Comparison of ENCODE assay signal across 10 cellular contexts in genomic region chr1:154968731-154969130, GRCh38. TPM values are rescaled to one million over a fixed set of nuclear protein-coding genes. Genes with fewer than 3 reads are reported as not detected.
DNase-seq lines count a peak whose midpoint lies in the region; ATAC-seq, FAIRE-seq and TF ChIP-seq lines count a peak whose summit lies in the region.
"Had no signal": no experiment of that assay in that cellular context is flagged by ENCODE, and none has a peak within 500 bp of the region (broad histone marks: within the 10 kb centered on the region; RNA-seq: fewer than 3 reads in every experiment).

No MANE protein-coding gene starts in this region.

- no peaks in the 10 kb centered on the region for H3K27me3 Mint-ChIP-seq in natural killer cell treated with Interleukin-12 subunit alpha and Interleukin-12 subunit beta and Interleukin-15 and Interleukin-18, amount 100 ng/mL, for 72 hours
- no peaks in the 10 kb centered on the region for H3K27me3 Mint-ChIP-seq in natural killer cell (ENCODE audit: low read depth in 2 of 2)

- H3K4me1 ChIP-seq in mesodermal cell (ENCODE audit: control insufficient read depth, insufficient read depth, low read length, poor library complexity, severe bottlenecking), result peaks cover 23% of the 10 kb centered on the region
- H3K4me1 ChIP-seq in vagina, result peaks cover 65% of the 10 kb centered on the region

- H3K9me3 Mint-ChIP-seq in natural killer cell treated with Interleukin-12 subunit alpha and Interleukin-12 subunit beta and Interleukin-15 and Interleukin-18, amount 100 ng/mL, for 72 hours, result no peaks in the 10 kb centered on the region
- H3K9me3 Mint-ChIP-seq in natural killer cell, result no peaks in the 10 kb centered on the region

- no peak for ATAC-seq in natural killer cell treated with Interleukin-12 subunit alpha and Interleukin-12 subunit beta and Interleukin-15 and Interleukin-18, amount 100 ng/mL, for 72 hours
- no peak for ATAC-seq in natural killer cell

- TF ChIP-seq POLR2A in vagina (IDR thresholded peaks at IDR 0.05) (no peak), GM12891 (IDR thresholded peaks at IDR 0.05; ENCODE audit: low read depth, low read length) (no peak)

- H3K27ac ChIP-seq in mesodermal cell (ENCODE audit: low read depth, low read length, severe bottlenecking), result no peak overlapping the region
- H3K27ac ChIP-seq in vagina, result peak overlapping the region; percentile 99
- H3K27ac ChIP-seq: KMS-11 had no signal

- no peak for DNase-seq in natural killer cell treated with Interleukin-12 subunit alpha and Interleukin-12 subunit beta and Interleukin-15 and Interleukin-18, amount 100 ng/mL, for 72 hours (ENCODE audit: low spot score)
- DNase-seq in natural killer cell (no peak), bronchial epithelial cell (ENCODE audit: low read depth) (no peak), vagina (ENCODE audit: extremely low spot score in 2 of 2) (no peak), NCI-H226 (no peak), ACHN (no peak), GM12891 (ENCODE audit: insufficient read length, low spot score) (no peak)
- DNase-seq: SHP77 had no signal

- peaks cover 36 to 40% of the 10 kb centered on the region in 2 donors for H3K4me1 Mint-ChIP-seq in natural killer cell treated with Interleukin-12 subunit alpha and Interleukin-12 subunit beta and Interleukin-15 and Interleukin-18, amount 100 ng/mL, for 72 hours (ENCODE audit: low read depth in 2 of 2)
- peaks cover 20 to 44% of the 10 kb centered on the region in 2 donors for H3K4me1 Mint-ChIP-seq in natural killer cell

- no peak overlapping the region for H3K4me3 Mint-ChIP-seq in natural killer cell treated with Interleukin-12 subunit alpha and Interleukin-12 subunit beta and Interleukin-15 and Interleukin-18, amount 100 ng/mL, for 72 hours
- no peak overlapping the region for H3K4me3 Mint-ChIP-seq in natural killer cell

- FAIRE-seq in bronchial epithelial cell (lab: Jason Lieb, UNC) (no peak), GM12891 (lab: Jason Lieb, UNC) (no peak)

- no peaks in the 10 kb centered on the region for H3K27me3 ChIP-seq in bronchial epithelial cell (ENCODE audit: control insufficient read depth, insufficient read depth, low read length)
- H3K27me3 ChIP-seq in vagina, result no peaks in the 10 kb centered on the region

- no CpG with 5 or more reads among the region's 3 CpGs for WGBS in mesodermal cell (ENCODE audit: insufficient coverage in 2 of 2), 2 experiments

- TF ChIP-seq CTCF in natural killer cell (IDR thresholded peaks at IDR 0.05) (no peak), bronchial epithelial cell (IDR thresholded peaks at IDR 0.05; ENCODE audit: insufficient read depth, low read length, severe bottlenecking) (no peak), vagina (IDR thresholded peaks at IDR 0.05) (no peak)

- H3K36me3 ChIP-seq in bronchial epithelial cell (ENCODE audit: control insufficient read depth, insufficient read depth, low read length), result peaks cover 41% of the 10 kb centered on the region
- peaks cover 61% of the 10 kb centered on the region for H3K36me3 ChIP-seq in mesodermal cell (ENCODE audit: control insufficient read depth, insufficient read depth, low read length)
- peaks cover 0 to 32% of the 10 kb centered on the region in 2 donors for H3K36me3 ChIP-seq in vagina

- H3K4me3 ChIP-seq in bronchial epithelial cell (ENCODE audit: low read depth, low read length) (peak overlapping the region; percentile 74), mesodermal cell (ENCODE audit: extremely low read depth, insufficient read depth, low read length, poor library complexity, severe bottlenecking) (peak overlapping the region; percentile 69), vagina (peak overlapping the region; percentile 46 to 58)

- H3K27ac Mint-ChIP-seq in natural killer cell treated with Interleukin-12 subunit alpha and Interleukin-12 subunit beta and Interleukin-15 and Interleukin-18, amount 100 ng/mL, for 72 hours, result peak overlapping the region; percentile 62 to 86
- peak overlapping the region in 1 of 2 donors; percentile 67 for H3K27ac Mint-ChIP-seq in natural killer cell

- intact Hi-C loops in natural killer cell (cut with micrococcal nuclease) (no loop called here), vagina (cut with DNase I) (loop anchor here (5.0 to 10.0 kb wide), 2 partner anchors 34 to 96 kb away; partner anchors contain the start of genes EFNA4 and ZBTB7B)

- no peaks in the 10 kb centered on the region for H3K9me3 ChIP-seq in mesodermal cell (ENCODE audit: control insufficient read depth, low read length)
- no peaks in the 10 kb centered on the region for H3K9me3 ChIP-seq in vagina

- peaks cover 3% of the 10 kb centered on the region for H3K36me3 Mint-ChIP-seq in natural killer cell treated with Interleukin-12 subunit alpha and Interleukin-12 subunit beta and Interleukin-15 and Interleukin-18, amount 100 ng/mL, for 72 hours
- H3K36me3 Mint-ChIP-seq in natural killer cell, result no peaks in the 10 kb centered on the region

- in situ Hi-C loops in ACHN (cut with HindIII; ENCODE audit: low pct_ligation_motif_present, low pct_unique_long_range_greater_than_20kb, low sequenced_read_pairs), result no loop called here

TF ChIP-seq in GM12891, 5 proteins besides CTCF, POLR2A, EP300 and RAD21:
- no peak for TF ChIP-seq PAX5 (IDR thresholded peaks at IDR 0.05; ENCODE audit: insufficient read depth, low read length, severe bottlenecking)
- no peak for TF ChIP-seq SPI1 (IDR thresholded peaks at IDR 0.05; ENCODE audit: low read depth, low read length)
- no peak for TF ChIP-seq TAF1 (IDR thresholded peaks at IDR 0.05; ENCODE audit: low read depth, low read length)
- TF ChIP-seq POLR2AphosphoS5 (IDR thresholded peaks at IDR 0.05; ENCODE audit: low read depth, low read length), result no peak
- no peak for TF ChIP-seq POU2F2 (IDR thresholded peaks at IDR 0.05; ENCODE audit: low read depth, low read length)
TF ChIP-seq in GM12891: peak in this region for 0.

RNA-seq across cellular contexts. Expression of gene SHC1, which starts 1.8 kb away (rescaled TPM):
- 10 to 100 TPM; 72.3 to 72.7 TPM for total RNA-seq in natural killer cell treated with Interleukin-12 subunit alpha and Interleukin-12 subunit beta and Interleukin-15 and Interleukin-18, amount 100 ng/mL, for 72 hours
- total RNA-seq in natural killer cell (100 to 1,000 TPM in 1 of 3 donors, 10 to 100 TPM in 2; 94.6 to 112 (median 96.8) TPM), bronchial epithelial cell (216 and 351 TPM in 2 replicates), vagina (110 TPM)
- polyA plus RNA-seq in mesodermal cell (2013, experiment 1 of 2), result 288 TPM
- 227 TPM for polyA plus RNA-seq in mesodermal cell (2013, experiment 2 of 2)
- polyA plus RNA-seq in GM12891 (2012; ENCODE audit: low read depth, missing spikeins), result 16.1 TPM

RNA-seq across cellular contexts. Expression of gene CKS1B, which starts 5.8 kb away (rescaled TPM):
- 10 to 100 TPM; 52.4 to 72.9 TPM for total RNA-seq in natural killer cell treated with Interleukin-12 subunit alpha and Interleukin-12 subunit beta and Interleukin-15 and Interleukin-18, amount 100 ng/mL, for 72 hours
- total RNA-seq in natural killer cell, result 10 to 100 TPM in 2 of 3 donors, 1 to 10 TPM in 1; 8.5 to 13.0 (median 12.9) TPM
- total RNA-seq in bronchial epithelial cell, result 56.3 and 76.9 TPM in 2 replicates
- 298 TPM for polyA plus RNA-seq in mesodermal cell (2013, experiment 1 of 2)
- polyA plus RNA-seq in mesodermal cell (2013, experiment 2 of 2), result 280 TPM
- total RNA-seq in vagina, result 30.4 TPM
- polyA plus RNA-seq in GM12891 (2012; ENCODE audit: low read depth, missing spikeins), result 175 TPM

RNA-seq across cellular contexts. Expression of gene PYGO2, which starts 7.1 kb away (rescaled TPM):
- total RNA-seq in natural killer cell treated with Interleukin-12 subunit alpha and Interleukin-12 subunit beta and Interleukin-15 and Interleukin-18, amount 100 ng/mL, for 72 hours, result 10 to 100 TPM; 27.4 to 36.0 TPM
- total RNA-seq in natural killer cell, result 10 to 100 TPM; 21.6 to 32.1 (median 27.5) TPM
- 7.4 and 20.0 TPM in 2 replicates for total RNA-seq in bronchial epithelial cell
- polyA plus RNA-seq in mesodermal cell (2013, experiment 1 of 2), result 24.8 TPM
- polyA plus RNA-seq in mesodermal cell (2013, experiment 2 of 2), result 21.1 TPM
- total RNA-seq in vagina, result 19.2 TPM
- 17.5 TPM for polyA plus RNA-seq in GM12891 (2012; ENCODE audit: low read depth, missing spikeins)

RNA-seq across cellular contexts. Expression of gene PBXIP1, which starts 12.8 kb away (rescaled TPM):
- total RNA-seq in natural killer cell treated with Interleukin-12 subunit alpha and Interleukin-12 subunit beta and Interleukin-15 and Interleukin-18, amount 100 ng/mL, for 72 hours, result 10 to 100 TPM; 28.9 to 40.7 TPM
- total RNA-seq in natural killer cell (100 to 1,000 TPM; 158 to 200 (median 197) TPM), bronchial epithelial cell (23.7 and 28.3 TPM in 2 replicates), vagina (56.5 TPM)
- polyA plus RNA-seq in mesodermal cell (2013, experiment 1 of 2), result 62.4 TPM
- 52.6 TPM for polyA plus RNA-seq in mesodermal cell (2013, experiment 2 of 2)
- 34.1 TPM for polyA plus RNA-seq in GM12891 (2012; ENCODE audit: low read depth, missing spikeins)

RNA-seq across cellular contexts. Expression of gene FLAD1, which starts 14.4 kb away (rescaled TPM):
- 10 to 100 TPM; 53.1 to 84.2 TPM for total RNA-seq in natural killer cell treated with Interleukin-12 subunit alpha and Interleukin-12 subunit beta and Interleukin-15 and Interleukin-18, amount 100 ng/mL, for 72 hours
- total RNA-seq in natural killer cell, result 10 to 100 TPM; 32.1 to 47.6 (median 38.7) TPM
- 40.8 and 49.3 TPM in 2 replicates for total RNA-seq in bronchial epithelial cell
- polyA plus RNA-seq in mesodermal cell (2013, experiment 1 of 2), result 31.7 TPM
- 28.5 TPM for polyA plus RNA-seq in mesodermal cell (2013, experiment 2 of 2)
- 20.6 TPM for total RNA-seq in vagina
- 34.2 TPM for polyA plus RNA-seq in GM12891 (2012; ENCODE audit: low read depth, missing spikeins)
